In the genomic region with DNA sequence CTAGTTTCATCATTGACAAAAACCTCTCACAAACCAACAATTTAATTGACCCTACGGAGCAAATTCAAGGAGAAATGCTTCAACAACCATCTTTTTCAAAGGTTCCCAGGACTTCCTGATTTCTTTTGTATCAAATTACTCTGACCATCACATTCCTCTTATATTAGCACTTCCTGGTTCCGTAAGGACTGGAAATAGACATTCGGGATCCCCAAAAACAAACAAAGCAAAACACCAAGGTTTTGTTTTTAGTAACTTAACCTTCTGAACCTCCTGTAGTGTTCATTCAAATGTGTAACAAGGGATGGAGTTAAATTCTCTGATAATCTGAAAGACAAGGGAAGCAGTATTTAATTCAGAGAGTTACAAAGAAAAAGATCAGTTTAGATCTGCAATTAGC, we compare ENCODE assay signal across 1 cellular context.
TF ChIP-seq lines count a peak whose summit lies in the region.

No MANE protein-coding gene starts in this region.

TF ChIP-seq in H1, 55 proteins besides CTCF, POLR2A, EP300 and RAD21 (continued from another document):
- TF ChIP-seq SIX5 (IDR thresholded peaks at IDR 0.05; ENCODE audit: low read depth, low read length) (no peak), RNF2 (IDR thresholded peaks at IDR 0.05; ENCODE audit: borderline replicate concordance, low read depth, low read length, missing control alignments, poor library complexity, severe bottlenecking) (no peak), HDAC2 (IDR thresholded peaks at IDR 0.05; ENCODE audit: borderline replicate concordance in 1 of 2, low read depth in 2 of 2, low read length in 2 of 2) (no peak), EZH2 (IDR thresholded peaks at IDR 0.05; ENCODE audit: low read depth, low read length, severe bottlenecking) (no peak), CREB1 (IDR thresholded peaks at IDR 0.05) (no peak), KDM4A (IDR thresholded peaks at IDR 0.05; ENCODE audit: low read depth, low read length, severe bottlenecking) (no peak)
